Comparison of ENCODE assay signal across 17 cellular contexts in genomic region chr14:75615200-75615599, GRCh38. TPM values are rescaled to one million over a fixed set of nuclear protein-coding genes. Genes with fewer than 3 reads are reported as not detected.
A peak's percentile ranks its signal among the peaks of the same experiment; 100 is the strongest.
DNase-seq lines count a peak whose midpoint lies in the region; ATAC-seq and TF ChIP-seq lines count a peak whose summit lies in the region.
"Had no signal": no experiment of that assay in that cellular context is flagged by ENCODE, and none has a peak within 500 bp of the region (broad histone marks: within the 10 kb centered on the region; RNA-seq: fewer than 3 reads in every experiment).

No MANE protein-coding gene starts in this region.

- peak overlapping the region; percentile 27 for H3K4me3 Mint-ChIP-seq in dendritic cell treated with granulocyte-macrophage colony-stimulating factor and Interleukin-4, amounts not matched to agents 40 ng/mL and 50 ng/mL, for 4 days
- H3K4me3 Mint-ChIP-seq in nephron progenitor cell = no peak overlapping the region
- no peak overlapping the region for H3K4me3 Mint-ChIP-seq in activated CD4-positive, alpha-beta T cell treated with anti-CD3 and anti-CD28 coated beads, Interleukin-2, amount 10 ng/mL, durations not matched to agents 24 days and 14 days
- H3K4me3 Mint-ChIP-seq: activated T-cell treated with anti-CD3 and anti-CD28 coated beads, Interleukin-2, amount 50 U/mL, for 24 hours; endodermal cell had no signal

- ATAC-seq in HG03135 (IDR thresholded peaks at IDR 0.05; ENCODE audit: unreplicated experiment) (no peak), GM18502 (IDR thresholded peaks at IDR 0.05; ENCODE audit: poor library complexity, unreplicated experiment) (no peak)

- TF ChIP-seq CTCF in NB4 (IDR thresholded peaks at IDR 0.05; ENCODE audit: low read depth, low read length) (no peak), nephron progenitor cell (IDR thresholded peaks at IDR 0.05) (no peak)

- H3K27me3 ChIP-seq in effector memory CD4-positive, alpha-beta T cell (replicated peaks; ENCODE audit: control insufficient read depth, insufficient read depth, low read length, poor library complexity, severe bottlenecking) = no peaks in the 10 kb centered on the region
- H3K27me3 ChIP-seq: MG63, SJCRH30 had no signal

- H3K9me3 ChIP-seq in effector memory CD4-positive, alpha-beta T cell (ENCODE audit: control insufficient read depth, low read length) = no peaks in the 10 kb centered on the region
- H3K9me3 ChIP-seq: MG63 had no signal

- no peak overlapping the region for H3K27ac ChIP-seq in effector memory CD4-positive, alpha-beta T cell (ENCODE audit: insufficient read depth, low read length, poor library complexity, severe bottlenecking)
- H3K27ac ChIP-seq: SJCRH30 had no signal

- H3K9me3 Mint-ChIP-seq in dendritic cell treated with granulocyte-macrophage colony-stimulating factor and Interleukin-4, amounts not matched to agents 40 ng/mL and 50 ng/mL, for 4 days = peaks cover 17% of the 10 kb centered on the region
- peaks cover 19% of the 10 kb centered on the region for H3K9me3 Mint-ChIP-seq in nephron progenitor cell
- peaks cover 6% of the 10 kb centered on the region for H3K9me3 Mint-ChIP-seq in activated CD4-positive, alpha-beta T cell treated with anti-CD3 and anti-CD28 coated beads, Interleukin-2, amount 10 ng/mL, durations not matched to agents 24 days and 14 days

- intact Hi-C loops in dendritic cell treated with granulocyte-macrophage colony-stimulating factor and Interleukin-4, amounts not matched to agents 40 ng/mL and 50 ng/mL, for 4 days (cut with micrococcal nuclease) = loop anchor here (1.0 to 2.0 kb wide), 2 partner anchors 14 to 37 kb away; partner anchors contain the start of gene FLVCR2
- intact Hi-C loops in activated CD4-positive, alpha-beta T cell treated with anti-CD3 and anti-CD28 coated beads, Interleukin-2, amount 10 ng/mL, durations not matched to agents 24 days and 14 days (cut with micrococcal nuclease) = no loop called here

- H3K36me3 Mint-ChIP-seq in dendritic cell treated with granulocyte-macrophage colony-stimulating factor and Interleukin-4, amounts not matched to agents 40 ng/mL and 50 ng/mL, for 4 days (ENCODE audit: low read depth) = peaks cover 70% of the 10 kb centered on the region
- H3K36me3 Mint-ChIP-seq in nephron progenitor cell (ENCODE audit: low read depth) = no peaks in the 10 kb centered on the region
- peaks cover 2% of the 10 kb centered on the region for H3K36me3 Mint-ChIP-seq in activated CD4-positive, alpha-beta T cell treated with anti-CD3 and anti-CD28 coated beads, Interleukin-2, amount 10 ng/mL, durations not matched to agents 24 days and 14 days (ENCODE audit: low read depth)

- H3K36me3 ChIP-seq in effector memory CD4-positive, alpha-beta T cell (ENCODE audit: control insufficient read depth, insufficient read depth, low read length) = no peaks in the 10 kb centered on the region
- H3K36me3 ChIP-seq: MG63, SJCRH30 had no signal

- peak overlapping the region; percentile 94 for H3K27ac Mint-ChIP-seq in dendritic cell treated with granulocyte-macrophage colony-stimulating factor and Interleukin-4, amounts not matched to agents 40 ng/mL and 50 ng/mL, for 4 days
- H3K27ac Mint-ChIP-seq in nephron progenitor cell = peak overlapping the region; percentile 73
- no peak overlapping the region for H3K27ac Mint-ChIP-seq in activated CD4-positive, alpha-beta T cell treated with anti-CD3 and anti-CD28 coated beads, Interleukin-2, amount 10 ng/mL, durations not matched to agents 24 days and 14 days
- H3K27ac Mint-ChIP-seq: activated T-cell treated with anti-CD3 and anti-CD28 coated beads, Interleukin-2, amount 50 U/mL, for 24 hours; endodermal cell had no signal

- peaks cover 89% of the 10 kb centered on the region for H3K4me1 Mint-ChIP-seq in dendritic cell treated with granulocyte-macrophage colony-stimulating factor and Interleukin-4, amounts not matched to agents 40 ng/mL and 50 ng/mL, for 4 days (ENCODE audit: low read depth)
- H3K4me1 Mint-ChIP-seq in nephron progenitor cell = peaks cover 19% of the 10 kb centered on the region
- H3K4me1 Mint-ChIP-seq in activated CD4-positive, alpha-beta T cell treated with anti-CD3 and anti-CD28 coated beads, Interleukin-2, amount 10 ng/mL, durations not matched to agents 24 days and 14 days = no peaks in the 10 kb centered on the region

- H3K27me3 Mint-ChIP-seq in dendritic cell treated with granulocyte-macrophage colony-stimulating factor and Interleukin-4, amounts not matched to agents 40 ng/mL and 50 ng/mL, for 4 days = no peaks in the 10 kb centered on the region
- peaks cover 5% of the 10 kb centered on the region for H3K27me3 Mint-ChIP-seq in nephron progenitor cell (ENCODE audit: low read depth, poor library complexity)
- H3K27me3 Mint-ChIP-seq in activated CD4-positive, alpha-beta T cell treated with anti-CD3 and anti-CD28 coated beads, Interleukin-2, amount 10 ng/mL, durations not matched to agents 24 days and 14 days = no peaks in the 10 kb centered on the region
- H3K27me3 Mint-ChIP-seq: activated T-cell treated with anti-CD3 and anti-CD28 coated beads, Interleukin-2, amount 50 U/mL, for 24 hours had no signal

- DNase-seq in GDM1 (lab: John Stamatoyannopoulos, UW) = peak; percentile 74
- DNase-seq in NB4 (ENCODE audit: low read depth) = peak; percentile 79
- no peak for DNase-seq in nephron progenitor cell
- no peak for DNase-seq in effector memory CD4-positive, alpha-beta T cell
- no peak for DNase-seq in activated CD4-positive, alpha-beta T cell treated with anti-CD3 and anti-CD28 coated beads, Interleukin-2, amount 10 ng/mL, durations not matched to agents 24 days and 14 days
- DNase-seq: activated T-cell treated with anti-CD3 and anti-CD28 coated beads, Interleukin-2, amount 50 U/mL, for 24 hours; EL; endodermal cell; glutamatergic neuron; MG63; NCI-H524; posterior cingulate gyrus; SJCRH30; stimulated activated CD4-positive, alpha-beta T cell treated with anti-CD3 and anti-CD28 coated beads, Interleukin-2, amount 100 ng/mL, for 24 hours had no signal

- no peak overlapping the region for H3K4me3 ChIP-seq in NB4 (ENCODE audit: low read depth, low read length)
- H3K4me3 ChIP-seq in effector memory CD4-positive, alpha-beta T cell (ENCODE audit: insufficient read depth, low read depth, low read length, poor library complexity, severe bottlenecking) = no peak overlapping the region
- H3K4me3 ChIP-seq: MG63, SJCRH30 had no signal

- TF ChIP-seq POLR2A in NB4 (IDR thresholded peaks at IDR 0.05; ENCODE audit: extremely low read depth, insufficient read length) = no peak

- no peaks in the 10 kb centered on the region for H3K4me1 ChIP-seq in effector memory CD4-positive, alpha-beta T cell (ENCODE audit: control insufficient read depth, insufficient read depth, low read length, poor library complexity, severe bottlenecking)
- H3K4me1 ChIP-seq: SJCRH30 had no signal

RNA-seq across cellular contexts. Expression of gene FLVCR2, which starts 36.8 kb away (rescaled TPM):
- total RNA-seq in activated CD4-positive, alpha-beta T cell treated with anti-CD3 and anti-CD28 coated beads, Interleukin-2, amount 10 ng/mL, durations not matched to agents 24 days and 14 days = 3.6 and 5.4 TPM in 2 replicates

RNA-seq across cellular contexts. Expression of gene ERG28, which starts 45.5 kb away (rescaled TPM):
- total RNA-seq in activated CD4-positive, alpha-beta T cell treated with anti-CD3 and anti-CD28 coated beads, Interleukin-2, amount 10 ng/mL, durations not matched to agents 24 days and 14 days = 20.3 and 20.6 TPM in 2 replicates

RNA-seq across cellular contexts. Expression of gene TTLL5, which starts 45.8 kb away (rescaled TPM):
- total RNA-seq in activated CD4-positive, alpha-beta T cell treated with anti-CD3 and anti-CD28 coated beads, Interleukin-2, amount 10 ng/mL, durations not matched to agents 24 days and 14 days = 31.7 and 35.5 TPM in 2 replicates

Comparison
In these comparisons a context has a peak if more than half of its experiments do, and no peak if none do; other contexts are left out.
1. DNase-seq: peak in GDM1 (single experiment) and NB4 (single experiment); none in nephron progenitor cell (single experiment), effector memory CD4-positive, alpha-beta T cell (0 of 3) and activated CD4-positive, alpha-beta T cell treated with anti-CD3 and anti-CD28 coated beads, Interleukin-2, amount 10 ng/mL, durations not matched to agents 24 days and 14 days (single experiment).